Comparison of ENCODE assay signal across 9 cellular contexts in the genomic region with DNA sequence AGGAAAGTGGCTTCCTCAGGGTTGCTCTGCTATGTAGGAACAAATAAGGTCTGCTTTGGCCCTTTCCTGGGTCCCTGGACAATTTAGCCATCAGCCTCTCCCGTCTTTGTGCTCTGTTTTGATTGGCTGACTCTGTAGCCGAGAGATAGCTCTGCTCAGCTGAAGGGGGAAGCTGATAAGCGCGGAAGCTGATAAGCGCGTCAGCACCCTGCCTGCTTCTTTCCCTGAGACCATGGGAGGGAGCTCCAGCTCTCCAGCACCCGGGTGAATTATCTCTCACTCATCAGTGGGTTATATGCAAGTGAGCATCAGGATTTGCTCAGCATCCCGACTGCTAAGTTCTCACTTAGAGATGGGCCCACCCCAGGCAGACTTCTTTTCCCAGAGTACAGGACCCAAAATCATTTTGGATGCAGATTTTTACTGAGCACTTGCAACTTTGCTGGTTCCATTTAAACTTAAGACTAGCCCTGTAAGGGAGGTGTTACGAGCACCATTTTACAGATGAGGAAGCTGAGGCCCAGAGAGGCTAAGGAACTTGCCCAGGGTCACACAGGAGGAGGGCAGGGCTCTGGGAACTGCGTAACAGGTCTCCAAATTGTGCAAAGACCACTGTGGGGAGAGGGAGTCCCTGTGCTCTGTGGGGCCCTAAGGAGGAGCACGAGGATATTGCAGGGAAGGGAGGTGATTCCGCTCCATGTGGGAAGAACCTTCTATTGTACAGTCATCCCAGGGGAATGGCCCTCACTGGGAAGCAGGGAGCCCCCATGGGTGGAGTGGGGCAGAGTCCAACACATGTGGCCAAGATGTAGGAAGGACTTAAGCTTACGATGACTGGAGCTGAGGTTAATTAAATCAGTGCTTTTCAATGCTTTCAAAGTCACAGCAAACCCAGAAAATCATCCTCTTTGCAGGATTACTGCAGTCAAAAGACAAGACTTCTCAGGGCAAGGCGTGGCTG.
DNase-seq lines count a peak whose midpoint lies in the region; ATAC-seq, FAIRE-seq and TF ChIP-seq lines count a peak whose summit lies in the region.
"Had no signal": no experiment of that assay in that cellular context is flagged by ENCODE, and none has a peak within 500 bp of the region (broad histone marks: within the 10 kb centered on the region; RNA-seq: fewer than 3 reads in every experiment).

No MANE protein-coding gene starts in this region.

- no peak overlapping the region for H3K18ac ChIP-seq in mesendoderm (ENCODE audit: low read length)

- no peaks in the 10 kb centered on the region for H3K27me3 ChIP-seq in mesendoderm (ENCODE audit: insufficient read depth, low read length, poor library complexity)
- no peaks in the 10 kb centered on the region for H3K27me3 ChIP-seq in CD8-positive, alpha-beta memory T cell (ENCODE audit: insufficient read depth, low read length, poor library complexity, severe bottlenecking)

- no peak overlapping the region for H3K4me3 ChIP-seq in mesendoderm (ENCODE audit: low read length)
- H3K4me3 ChIP-seq in CD8-positive, alpha-beta memory T cell (ENCODE audit: low read length), result no peak overlapping the region

- no peak overlapping the region for H4K8ac ChIP-seq in mesendoderm (ENCODE audit: low read depth, low read length)

- POLR2A ChIA-PET in CD8-positive, alpha-beta memory T cell (lab: Charles Lee), result no interaction called here

- no peak overlapping the region for H3K9ac ChIP-seq in mesendoderm (ENCODE audit: low read length)

- no peak for FAIRE-seq in D721Med (lab: Jason Lieb, UNC)

- no peaks in the 10 kb centered on the region for H3K4me1 ChIP-seq in mesendoderm (ENCODE audit: control insufficient read depth, low read depth, low read length)
- H3K4me1 ChIP-seq in CD8-positive, alpha-beta memory T cell (ENCODE audit: insufficient read depth, low read length), result no peaks in the 10 kb centered on the region

- H3K36me3 ChIP-seq in mesendoderm (ENCODE audit: control insufficient read depth, insufficient read depth, low read length), result no peaks in the 10 kb centered on the region
- no peaks in the 10 kb centered on the region for H3K36me3 ChIP-seq in CD8-positive, alpha-beta memory T cell (ENCODE audit: insufficient read depth, low read length)

- no peak overlapping the region for H3K4me2 ChIP-seq in mesendoderm (ENCODE audit: low read length)

- ATAC-seq in GM21576 (IDR thresholded peaks at IDR 0.05; ENCODE audit: unreplicated experiment), result no peak

- peak; percentile 60 for DNase-seq in D721Med (ENCODE audit: insufficient read length, low spot score)
- DNase-seq in NCI-H1092 treated with DMSO at 0.1 percent for 48 hours (lab: John Stamatoyannopoulos, UW), result peak; percentile 45
- DNase-seq in dermis blood vessel endothelial cell, result peak; percentile 64
- DNase-seq in mesendoderm, result peak; percentile 91
- no peak for DNase-seq in CD8-positive, alpha-beta memory T cell
- DNase-seq in stimulated activated CD4-positive, alpha-beta T cell treated with anti-CD3 and anti-CD28 coated beads, Interleukin-2, amount 100 ng/mL, for 48 hours, result no peak
- DNase-seq in activated effector memory CD4-positive, alpha-beta T cell treated with Interleukin-2 at 50 U/mL for 16 hours, result no peak
- DNase-seq: effector CD8-positive, alpha-beta T cell had no signal

- no peak overlapping the region for H3K4ac ChIP-seq in mesendoderm (ENCODE audit: low read depth, low read length)

- H2AK5ac ChIP-seq in mesendoderm (ENCODE audit: low read length), result no peak overlapping the region

- H4K5ac ChIP-seq in mesendoderm (ENCODE audit: low read length), result no peak overlapping the region

- H2BK120ac ChIP-seq in mesendoderm (ENCODE audit: low read depth, low read length), result no peak overlapping the region

- H3K56ac ChIP-seq in mesendoderm (ENCODE audit: low read length), result no peak overlapping the region

- no peak overlapping the region for H3K23ac ChIP-seq in mesendoderm (ENCODE audit: low read length)

- no peaks in the 10 kb centered on the region for H3K36me3 Mint-ChIP-seq in CD8-positive, alpha-beta memory T cell

- peak overlapping the region in 1 of 8 donors; percentile 19 for H3K27ac Mint-ChIP-seq in CD8-positive, alpha-beta memory T cell

- no peaks in the 10 kb centered on the region for H3K4me1 Mint-ChIP-seq in CD8-positive, alpha-beta memory T cell

- no peak overlapping the region for H3K4me3 Mint-ChIP-seq in CD8-positive, alpha-beta memory T cell

- CTCF ChIA-PET in CD8-positive, alpha-beta memory T cell (lab: Charles Lee), result no interaction called here

- no CpG with 5 or more reads among the region's 14 CpGs for WGBS in mesendoderm (ENCODE audit: extremely low coverage, insufficient coverage, low lambda C conversion rate)

- H2BK5ac ChIP-seq in mesendoderm (ENCODE audit: low read length), result no peak overlapping the region

- H3K9me3 Mint-ChIP-seq in CD8-positive, alpha-beta memory T cell, result no peaks in the 10 kb centered on the region

- H3K79me1 ChIP-seq in mesendoderm (ENCODE audit: low read length), result no peaks in the 10 kb centered on the region

- H3K27ac ChIP-seq in mesendoderm (ENCODE audit: low read depth, low read length), result no peak overlapping the region
- no peak overlapping the region for H3K27ac ChIP-seq in CD8-positive, alpha-beta memory T cell (ENCODE audit: low read depth, low read length)

- no peaks in the 10 kb centered on the region for H3K9me3 ChIP-seq in CD8-positive, alpha-beta memory T cell (ENCODE audit: low read length)

- no peak overlapping the region for H2BK15ac ChIP-seq in mesendoderm (replicated peaks; ENCODE audit: low read depth)

- H3K27me3 Mint-ChIP-seq in CD8-positive, alpha-beta memory T cell, result peaks cover 8 to 34% of the 10 kb centered on the region in 2 donors

- TF ChIP-seq CTCF in D721Med (IDR thresholded peaks at IDR 0.05; ENCODE audit: insufficient read depth, missing control alignments), result peak; percentile 47

- H3K79me2 ChIP-seq in mesendoderm (ENCODE audit: control insufficient read depth, insufficient read depth, low read length), result no peaks in the 10 kb centered on the region

Comparison
In these comparisons a context has a peak if more than half of its experiments do, and no peak if none do; other contexts are left out.
1. DNase-seq: peak in D721Med (single experiment), NCI-H1092 treated with DMSO at 0.1 percent for 48 hours (single experiment), dermis blood vessel endothelial cell (single experiment) and mesendoderm (single experiment); none in CD8-positive, alpha-beta memory T cell (0 of 5), stimulated activated CD4-positive, alpha-beta T cell treated with anti-CD3 and anti-CD28 coated beads, Interleukin-2, amount 100 ng/mL, for 48 hours (0 of 2) and activated effector memory CD4-positive, alpha-beta T cell treated with Interleukin-2 at 50 U/mL for 16 hours (single experiment).